Comparison of ENCODE assay signal across 15 cellular contexts in the genomic region with DNA sequence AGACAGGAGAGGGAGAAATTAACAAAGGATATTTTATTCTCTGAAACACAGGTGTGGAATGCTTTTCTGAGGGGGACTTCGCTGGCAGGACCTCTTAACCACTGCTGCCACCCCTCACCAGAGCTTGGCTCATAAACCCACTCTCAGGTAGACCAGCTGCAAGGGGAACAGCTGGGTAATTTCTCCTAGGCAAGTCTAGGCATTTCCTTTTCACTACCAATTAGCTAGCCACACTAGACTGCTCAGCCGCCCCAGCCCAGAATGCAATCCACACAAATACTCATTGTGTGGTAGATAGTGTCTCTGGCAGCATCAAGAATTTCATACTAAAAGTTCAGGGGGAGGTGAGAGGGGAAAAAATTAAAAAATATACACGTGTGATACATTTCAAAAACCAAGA.
DNase-seq lines count a peak whose midpoint lies in the region; ATAC-seq and TF ChIP-seq lines count a peak whose summit lies in the region.
"Had no signal": no experiment of that assay in that cellular context is flagged by ENCODE, and none has a peak within 500 bp of the region (broad histone marks: within the 10 kb centered on the region; RNA-seq: fewer than 3 reads in every experiment).

No MANE protein-coding gene starts in this region.

- no peaks in the 10 kb centered on the region for H3K36me3 Mint-ChIP-seq in CD14-positive monocyte
- H3K36me3 Mint-ChIP-seq: CD8-positive, alpha-beta T cell had no signal

- no peaks in the 10 kb centered on the region for H3K4me1 Mint-ChIP-seq in CD14-positive monocyte

- intact Hi-C loops in CD14-positive monocyte (cut with micrococcal nuclease), result no loop called here

- no peak overlapping the region for H3K4me3 Mint-ChIP-seq in CD14-positive monocyte
- H3K4me3 Mint-ChIP-seq: CD8-positive, alpha-beta T cell; GM23338 had no signal

- peak in 2 of 3 experiments; percentile 4 to 47 for DNase-seq in NCI-H1417 (lab: John Stamatoyannopoulos, UW)
- no peak for DNase-seq in NCI-H1417 treated with DMSO at 0.1 percent for 48 hours (lab: John Stamatoyannopoulos, UW)
- DNase-seq in NCI-H1694 (lab: John Stamatoyannopoulos, UW), result peak; percentile 82
- peak; percentile 81 for DNase-seq in NCI-H69 (lab: John Stamatoyannopoulos, UW)
- DNase-seq in islet precursor cell, result peak; percentile 53
- no peak for DNase-seq in NCI-H1930 (lab: John Stamatoyannopoulos, UW)
- DNase-seq in CD14-positive monocyte (ENCODE audit: low spot score), result no peak
- DNase-seq: BE2C; CD8-positive, alpha-beta T cell; MV-4-11; NCI-H345; NCI-H748 treated with DMSO at 0.1 percent for 48 hours had no signal

- H3K9me3 Mint-ChIP-seq in CD14-positive monocyte, result peaks cover 0 to 13% (median 6%) of the 10 kb centered on the region in 7 donors

- TF ChIP-seq CTCF in CD14-positive monocyte (IDR thresholded peaks at IDR 0.05), result no peak

- H3K27me3 Mint-ChIP-seq in CD14-positive monocyte (ENCODE audit: low read depth in 3 of 3), result peaks cover 0 to 2% (median 0%) of the 10 kb centered on the region in 3 donors

- no peak overlapping the region for H3K27ac Mint-ChIP-seq in CD14-positive monocyte
- H3K27ac Mint-ChIP-seq: CD8-positive, alpha-beta T cell; GM23338 had no signal

- no peak for ATAC-seq in HG03025 (IDR thresholded peaks at IDR 0.05; ENCODE audit: low FRiP score, unreplicated experiment)
- ATAC-seq: CD8-positive, alpha-beta T cell; GM23338; HCT116 had no signal

Comparison
In these comparisons a context has a peak if more than half of its experiments do, and no peak if none do; other contexts are left out.
1. DNase-seq: peak in NCI-H1417 (2 of 3), NCI-H1694 (single experiment), NCI-H69 (single experiment) and islet precursor cell (single experiment); none in NCI-H1417 treated with DMSO at 0.1 percent for 48 hours (single experiment), NCI-H1930 (0 of 2) and CD14-positive monocyte (single experiment).